ENCODE assay signal across 13 cellular contexts in the genomic region with DNA sequence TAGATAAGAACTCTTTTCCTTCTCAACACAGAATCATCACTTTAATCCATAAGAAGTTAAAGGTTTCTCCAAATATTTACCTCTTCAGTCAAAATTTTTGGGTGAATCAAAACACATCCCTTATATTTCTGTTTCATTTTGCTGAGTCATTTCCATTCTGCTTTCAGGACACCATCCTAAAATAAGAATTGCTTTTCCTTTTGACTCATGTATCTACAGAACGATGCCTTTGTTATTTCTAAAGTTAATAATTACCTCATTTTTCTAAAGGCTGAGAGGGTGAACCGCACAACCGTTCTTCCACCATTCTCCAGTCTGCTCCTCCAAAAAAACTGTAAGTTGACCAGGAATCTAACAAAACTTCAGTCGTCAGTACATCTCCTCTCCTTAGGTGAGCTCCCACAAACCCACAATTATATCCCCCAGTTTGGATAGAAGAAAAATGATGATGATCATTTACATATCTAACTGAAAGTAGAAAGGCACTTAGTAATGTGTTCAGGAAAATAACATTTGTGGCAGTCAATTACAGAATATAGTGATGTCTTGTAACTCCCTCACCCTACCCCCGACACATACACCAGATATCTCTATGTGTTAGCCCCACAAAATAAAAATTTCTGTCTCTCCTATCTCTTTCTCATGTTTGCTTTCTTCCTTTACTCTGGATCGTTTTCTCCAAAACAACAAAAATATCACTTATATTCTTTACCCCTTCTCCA.
A peak's percentile ranks its signal among the peaks of the same experiment; 100 is the strongest.
DNase-seq lines count a peak whose midpoint lies in the region; ATAC-seq and TF ChIP-seq lines count a peak whose summit lies in the region.
"Had no signal": no experiment of that assay in that cellular context is flagged by ENCODE, and none has a peak within 500 bp of the region (broad histone marks: within the 10 kb centered on the region; RNA-seq: fewer than 3 reads in every experiment).

No MANE protein-coding gene starts in this region.

- TF ChIP-seq POLR2A in stomach (IDR thresholded peaks at IDR 0.05): no peak

- peak overlapping the region; percentile 68 for H3K4me2 ChIP-seq in OCI-LY3 (ENCODE audit: low read length)

- H3K27me3 ChIP-seq in OCI-LY3 (ENCODE audit: low read depth, low read length) (no peaks in the 10 kb centered on the region), stomach (no peaks in the 10 kb centered on the region)
- H3K27me3 ChIP-seq: transverse colon had no signal

- peak overlapping the region; percentile 57 for H3K4me3 ChIP-seq in OCI-LY3 (ENCODE audit: low read length)
- no peak overlapping the region for H3K4me3 ChIP-seq in stomach
- H3K4me3 ChIP-seq: transverse colon had no signal

- H3K79me2 ChIP-seq in OCI-LY3 (ENCODE audit: low read length): no peaks in the 10 kb centered on the region

- TF ChIP-seq CTCF in OCI-LY3 (IDR thresholded peaks at IDR 0.05; ENCODE audit: low read depth, low read length) (no peak), stomach (IDR thresholded peaks at IDR 0.05) (no peak)

- H3K36me3 ChIP-seq in OCI-LY3 (replicated peaks; ENCODE audit: low read depth, low read length) (no peaks in the 10 kb centered on the region), stomach (no peaks in the 10 kb centered on the region)
- H3K36me3 ChIP-seq: transverse colon had no signal

- peak; percentile 57 for DNase-seq in DMS53 treated with DMSO at 0.1 percent for 48 hours (lab: John Stamatoyannopoulos, UW; ENCODE audit: unreplicated experiment)
- no peak for DNase-seq in NCI-H2171 treated with DMSO at 0.1 percent for 48 hours (lab: John Stamatoyannopoulos, UW)
- DNase-seq in NCI-H1417 (lab: John Stamatoyannopoulos, UW): no peak
- no peak for DNase-seq in stomach
- DNase-seq: hippocampal formation; NCI-H526; nephron progenitor cell; stimulated activated CD4-positive, alpha-beta T cell treated with anti-CD3 and anti-CD28 coated beads, Interleukin-4, amount 100 ng/mL, for 4 hours; transverse colon had no signal

- TF ChIP-seq EP300 in stomach (IDR thresholded peaks at IDR 0.05): no peak

- intact Hi-C loops in stomach (cut with DNase I; ENCODE audit: low total_unique reads): no loop called here

- H4K20me1 ChIP-seq in OCI-LY3 (ENCODE audit: insufficient read depth, low read length): no peaks in the 10 kb centered on the region

- no peak overlapping the region for H3K9ac ChIP-seq in OCI-LY3 (ENCODE audit: low read length)

- H3K27ac ChIP-seq in OCI-LY3 (ENCODE audit: low read length) (no peak overlapping the region), stomach (no peak overlapping the region)
- H3K27ac ChIP-seq: transverse colon had no signal

- H2AFZ ChIP-seq in OCI-LY3 (ENCODE audit: low read depth, low read length): 0 out of 2 replicates have a peak overlapping the region, but pooled peaks have one; percentile 27

- ATAC-seq in GM19467 (IDR thresholded peaks at IDR 0.05; ENCODE audit: unreplicated experiment) (peak; percentile 91), HG02981 (IDR thresholded peaks at IDR 0.05; ENCODE audit: unreplicated experiment) (peak; percentile 91), HG03025 (IDR thresholded peaks at IDR 0.05; ENCODE audit: low FRiP score, unreplicated experiment) (no peak)

- H3K9me3 ChIP-seq in OCI-LY3 (ENCODE audit: insufficient read depth, low read length): 0 out of 2 replicates have a peak, but pooled peaks cover 4% of the 10 kb centered on the region
- peaks cover 0 to 3% (median 0%) of the 10 kb centered on the region in 4 donors for H3K9me3 ChIP-seq in stomach
- H3K9me3 ChIP-seq: transverse colon had no signal

- H3K4me1 ChIP-seq in OCI-LY3 (ENCODE audit: low read length): peaks cover 20% of the 10 kb centered on the region
- no peaks in the 10 kb centered on the region for H3K4me1 ChIP-seq in stomach
- H3K4me1 ChIP-seq: transverse colon had no signal

- 36 to 57% (median 40%) methylated on average over 6 of the region's 6 CpGs for WGBS in stomach, 5 donors
